Comparison of ENCODE assay signal across 1 cellular context in the genomic region with DNA sequence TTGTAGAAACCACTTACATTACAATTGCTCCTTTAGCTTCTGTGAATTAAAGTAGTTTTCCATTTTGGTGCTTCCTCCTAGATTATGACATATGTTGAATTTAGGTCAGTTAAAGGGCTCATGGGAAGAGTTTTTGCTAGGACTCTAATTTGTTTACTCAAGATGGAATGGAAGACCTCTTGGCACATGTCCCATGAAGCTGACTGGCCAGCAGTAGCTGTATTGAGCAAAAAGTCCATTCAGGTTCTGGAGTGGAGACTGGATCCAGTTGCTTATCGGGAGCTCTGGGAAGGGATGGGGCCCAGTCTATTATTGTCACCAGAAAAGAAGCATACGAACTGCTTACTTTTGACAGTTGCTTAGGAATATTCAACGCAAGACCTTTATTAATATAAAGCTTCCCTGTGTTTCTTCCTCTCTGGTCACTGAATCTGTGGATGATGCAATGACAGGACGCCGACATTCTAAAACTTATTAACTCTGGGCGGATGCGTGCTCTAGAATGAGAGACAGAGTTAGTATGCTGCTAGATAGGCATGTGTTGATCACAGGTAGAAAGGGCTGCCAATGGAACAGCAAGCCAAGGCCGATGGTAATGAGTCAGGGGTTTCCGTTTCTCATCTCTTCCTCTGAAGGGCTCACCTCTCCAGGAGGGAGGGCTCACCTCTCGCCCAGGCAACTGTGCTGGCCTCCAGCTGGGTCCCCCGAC.
TF ChIP-seq lines count a peak whose summit lies in the region.

No MANE protein-coding gene starts in this region.

TF ChIP-seq in H1, 55 proteins besides CTCF, POLR2A, EP300 and RAD21:
- no peak for TF ChIP-seq EGR1 (IDR thresholded peaks at IDR 0.05; ENCODE audit: borderline replicate concordance, low read depth, low read length)
- TF ChIP-seq, protein P1, sequence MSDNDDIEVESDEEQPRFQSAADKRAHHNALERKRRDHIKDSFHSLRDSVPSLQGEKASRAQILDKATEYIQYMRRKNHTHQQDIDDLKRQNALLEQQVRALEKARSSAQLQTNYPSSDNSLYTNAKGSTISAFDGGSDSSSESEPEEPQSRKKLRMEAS (IDR thresholded peaks at IDR 0.05), result no peak
- no peak for TF ChIP-seq ZNF274 (IDR thresholded peaks at IDR 0.05; ENCODE audit: borderline replicate concordance, extremely low read depth, low read length)
- no peak for TF ChIP-seq JUND (IDR thresholded peaks at IDR 0.05; ENCODE audit: low read length)
- no peak for TF ChIP-seq CBX8 (IDR thresholded peaks at IDR 0.05; ENCODE audit: borderline replicate concordance, low read depth, low read length)
- TF ChIP-seq RBBP5 (IDR thresholded peaks at IDR 0.05; ENCODE audit: borderline replicate concordance, low read depth, low read length), result no peak
- no peak for TF ChIP-seq BRCA1 (IDR thresholded peaks at IDR 0.05; ENCODE audit: low read depth, low read length)
- no peak for TF ChIP-seq TAF7 (optimal IDR thresholded peaks at IDR 0.05; ENCODE audit: borderline replicate concordance, low read depth, low read length)
- no peak for TF ChIP-seq NANOG (IDR thresholded peaks at IDR 0.05; ENCODE audit: insufficient read depth, low read depth, low read length, poor library complexity, severe bottlenecking)
- TF ChIP-seq SRF (IDR thresholded peaks at IDR 0.05; ENCODE audit: low read depth, low read length), result no peak
- no peak for TF ChIP-seq RXRA (IDR thresholded peaks at IDR 0.05; ENCODE audit: insufficient read depth, low read depth, low read length)
- TF ChIP-seq SUZ12 (IDR thresholded peaks at IDR 0.05; ENCODE audit: low read length), result no peak
- no peak for TF ChIP-seq SP1 (IDR thresholded peaks at IDR 0.05; ENCODE audit: low read depth, low read length)
- TF ChIP-seq, protein P2, sequence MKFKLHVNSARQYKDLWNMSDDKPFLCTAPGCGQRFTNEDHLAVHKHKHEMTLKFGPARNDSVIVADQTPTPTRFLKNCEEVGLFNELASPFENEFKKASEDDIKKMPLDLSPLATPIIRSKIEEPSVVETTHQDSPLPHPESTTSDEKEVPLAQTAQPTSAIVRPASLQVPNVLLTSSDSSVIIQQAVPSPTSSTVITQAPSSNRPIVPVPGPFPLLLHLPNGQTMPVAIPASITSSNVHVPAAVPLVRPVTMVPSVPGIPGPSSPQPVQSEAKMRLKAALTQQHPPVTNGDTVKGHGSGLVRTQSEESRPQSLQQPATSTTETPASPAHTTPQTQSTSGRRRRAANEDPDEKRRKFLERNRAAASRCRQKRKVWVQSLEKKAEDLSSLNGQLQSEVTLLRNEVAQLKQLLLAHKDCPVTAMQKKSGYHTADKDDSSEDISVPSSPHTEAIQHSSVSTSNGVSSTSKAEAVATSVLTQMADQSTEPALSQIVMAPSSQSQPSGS (IDR thresholded peaks at IDR 0.05; ENCODE audit: low read length), result no peak
- no peak for TF ChIP-seq CREB1 (IDR thresholded peaks at IDR 0.05)
- no peak for TF ChIP-seq HDAC6 (IDR thresholded peaks at IDR 0.05; ENCODE audit: low read depth, low read length)
- no peak for TF ChIP-seq CHD2 (IDR thresholded peaks at IDR 0.05; ENCODE audit: low read length)
- no peak for TF ChIP-seq GABPA (IDR thresholded peaks at IDR 0.05; ENCODE audit: borderline replicate concordance, insufficient read depth, low read length)
TF ChIP-seq in H1: peak in this region for 0.
